8 cellular contexts compared by ENCODE assay signal in genomic region chr17:45248132-45248936, GRCh38. TPM values are rescaled to one million over a fixed set of nuclear protein-coding genes. Genes with fewer than 3 reads are reported as not detected.
DNase-seq lines count a peak whose midpoint lies in the region; ATAC-seq and TF ChIP-seq lines count a peak whose summit lies in the region.

No MANE protein-coding gene starts in this region.

- CTCF ChIA-PET in A673 (lab: Charles Lee): interaction anchor here (0.6 kb wide), 1 partner anchor 1007 kb away, joined by 7 read pairs; no protein-coding TSS in a partner anchor

- POLR2A ChIA-PET in A673 (lab: Charles Lee; ENCODE audit: low non-redundant PET): no interaction called here

- DNase-seq in A673 (ENCODE audit: low spot score) (no peak), NCI-H128 (lab: John Stamatoyannopoulos, UW; ENCODE audit: unreplicated experiment) (no peak)
- DNase-seq in activated naive CD8-positive, alpha-beta T cell treated with anti-CD3 and anti-CD28 coated beads, Interleukin-2, amount 50 U/mL, for 16 hours (ENCODE audit: low read depth, low spot score): peak; percentile 58
- peak; percentile 84 for DNase-seq in stimulated activated CD4-positive, alpha-beta T cell treated with anti-CD3 and anti-CD28 coated beads, Interleukin-2, amount 100 ng/mL, for 4 hours (ENCODE audit: low read depth)

- no TSS peak for BruUV-seq in A673 (replicated peaks; lab: Mats Ljungman, UMichigan)

- TF ChIP-seq CTCF in A673 (conservative IDR thresholded peaks at IDR 0.05; ENCODE audit: low read depth, low read length): no peak

- peak overlapping the region; percentile 89 for H3K9ac ChIP-seq in iPS-20b (ENCODE audit: low read depth, low read length)

- H3K4me1 ChIP-seq in A673 (ENCODE audit: insufficient read depth, low read length, poor library complexity, severe bottlenecking) (no peaks in the 10 kb centered on the region), iPS-20b (ENCODE audit: insufficient read depth, low read length) (peaks cover 10% of the 10 kb centered on the region; the same call in 1 of the 2 replicates)

- H3K36me3 ChIP-seq in A673 (ENCODE audit: insufficient read depth, low read length, poor library complexity, severe bottlenecking) (no peaks in the 10 kb centered on the region), iPS-20b (ENCODE audit: insufficient read depth, low read depth, low read length) (peaks cover 9% of the 10 kb centered on the region; the same call in 1 of the 2 replicates)

- H3K9me3 ChIP-seq in A673 (ENCODE audit: low read depth, low read length, poor library complexity, severe bottlenecking) (no peaks in the 10 kb centered on the region), iPS-20b (ENCODE audit: insufficient read depth, low read depth, low read length) (no peaks in the 10 kb centered on the region)

- H3K4me3 ChIP-seq in A673 (ENCODE audit: low read depth, low read length, poor library complexity, severe bottlenecking): peak overlapping the region; percentile 53
- peak overlapping the region; percentile 86 for H3K4me3 ChIP-seq in iPS-20b (ENCODE audit: low read length)

- TF ChIP-seq POLR2A in Raji (IDR thresholded peaks at IDR 0.05; ENCODE audit: insufficient read depth, low read depth, low read length): 0 out of 2 replicates have a peak, but pooled peaks have one; percentile 12

- ATAC-seq in GM19025 (IDR thresholded peaks at IDR 0.05; ENCODE audit: low read depth, unreplicated experiment) (peak; percentile 40), HG03354 (IDR thresholded peaks at IDR 0.05; ENCODE audit: poor library complexity, severe bottlenecking, unreplicated experiment) (peak; percentile 69)

- H3K27ac ChIP-seq in A673 (ENCODE audit: low read depth, low read length, poor library complexity, severe bottlenecking): peak overlapping the region; percentile 23
- peak overlapping the region; percentile 72 for H3K27ac ChIP-seq in iPS-20b (ENCODE audit: low read length)

- intact Hi-C loops in A673 (cut with micrococcal nuclease; ENCODE audit: unreplicated experiment): no loop called here

- H3K27me3 ChIP-seq in A673 (replicated peaks; ENCODE audit: insufficient read depth, low read depth, low read length, poor library complexity) (no peaks in the 10 kb centered on the region), iPS-20b (ENCODE audit: insufficient read depth, low read length) (peaks cover 17% of the 10 kb centered on the region)

RNA-seq across cellular contexts. Expression of gene SPATA32, which starts 13.6 kb away (rescaled TPM):
- 0.22 TPM in 1 of 2 replicates, not detected in the other for total RNA-seq in A673 (2021)

RNA-seq across cellular contexts. Expression of gene FMNL1, which starts 26.6 kb away (rescaled TPM):
- total RNA-seq in A673 (2021): 1.0 and 1.4 TPM in 2 replicates

Comparison
In these comparisons a context has a peak if more than half of its experiments do, and no peak if none do; other contexts are left out.
1. DNase-seq: peak in activated naive CD8-positive, alpha-beta T cell treated with anti-CD3 and anti-CD28 coated beads, Interleukin-2, amount 50 U/mL, for 16 hours (single experiment) and stimulated activated CD4-positive, alpha-beta T cell treated with anti-CD3 and anti-CD28 coated beads, Interleukin-2, amount 100 ng/mL, for 4 hours (single experiment); none in A673 (single experiment) and NCI-H128 (single experiment).